Comparison of ENCODE assay signal across 29 cellular contexts in the genomic region with DNA sequence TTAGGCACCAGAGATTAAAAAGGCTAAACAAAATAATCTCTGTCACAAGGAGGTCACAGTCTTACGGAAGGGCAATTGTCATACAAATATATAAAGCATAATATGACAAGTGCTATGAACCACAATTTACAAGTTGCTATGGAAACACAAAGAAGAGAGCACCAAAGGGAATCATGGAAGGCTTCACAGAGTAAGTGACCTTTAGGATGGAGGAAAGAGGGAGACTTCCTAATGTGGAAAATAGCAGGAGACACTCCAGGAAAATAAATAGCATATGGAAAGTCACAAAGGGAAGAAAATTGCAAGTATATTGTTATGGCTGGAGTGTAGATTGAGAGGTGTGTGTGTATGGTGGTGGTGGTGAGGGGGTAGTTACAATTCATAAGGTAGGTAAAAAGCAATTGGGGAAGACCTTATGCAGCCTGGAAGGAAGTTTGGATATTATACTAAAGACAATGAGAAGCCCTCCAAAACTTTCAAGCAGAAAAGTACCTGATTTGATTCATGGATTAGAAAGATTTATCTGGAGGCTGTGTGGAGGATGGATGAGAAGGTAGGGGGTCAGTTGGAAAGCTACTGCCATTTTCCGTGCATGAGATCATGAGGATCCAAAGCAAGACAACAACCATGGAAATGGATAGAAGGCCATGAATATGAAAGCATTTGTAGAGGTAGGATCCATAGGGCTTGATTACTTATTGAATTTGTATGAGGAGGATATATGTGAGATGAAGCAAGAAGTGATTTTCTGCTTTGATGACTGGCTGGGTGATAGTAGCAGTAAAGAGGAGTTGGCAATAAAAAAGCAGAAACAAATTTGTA.
DNase-seq lines count a peak whose midpoint lies in the region; ATAC-seq lines count a peak whose summit lies in the region.
"Had no signal": no experiment of that assay in that cellular context is flagged by ENCODE, and none has a peak within 500 bp of the region (broad histone marks: within the 10 kb centered on the region; RNA-seq: fewer than 3 reads in every experiment).

No MANE protein-coding gene starts in this region.

- H3K4me1 ChIP-seq in CD8-positive, alpha-beta memory T cell (ENCODE audit: insufficient read depth, low read length): peaks cover 15% of the 10 kb centered on the region
- H3K4me1 ChIP-seq: psoas muscle had no signal

- peaks cover 11% of the 10 kb centered on the region for H3K9me3 Mint-ChIP-seq in activated T-cell treated with anti-CD3 and anti-CD28 coated beads, Interleukin-2, amount 50 U/mL, for 24 hours
- no peaks in the 10 kb centered on the region for H3K9me3 Mint-ChIP-seq in CD8-positive, alpha-beta memory T cell
- peaks cover 16% of the 10 kb centered on the region for H3K9me3 Mint-ChIP-seq in activated T-helper 2 cell treated with anti-CD3 and anti-CD28 coated beads, Interferon-gamma antibody, Interleukin-2, Interleukin-4, amounts not matched to agents 10 μg/mL and 5 μg/mL and 100 μg/mL, durations not matched to agents 14 hours and 24 hours and 36 hours
- no peaks in the 10 kb centered on the region for H3K9me3 Mint-ChIP-seq in stimulated activated effector memory CD8-positive, alpha-beta T cell treated with anti-CD3 and anti-CD28 coated beads, Interleukin-12 subunit alpha, Interleukin-12 subunit beta, amount 100 ng/mL, for 72 hours

- H3K27me3 Mint-ChIP-seq in activated T-cell treated with anti-CD3 and anti-CD28 coated beads, Interleukin-2, amount 50 U/mL, for 24 hours: no peaks in the 10 kb centered on the region
- no peaks in the 10 kb centered on the region for H3K27me3 Mint-ChIP-seq in CD8-positive, alpha-beta memory T cell
- no peaks in the 10 kb centered on the region for H3K27me3 Mint-ChIP-seq in activated T-helper 2 cell treated with anti-CD3 and anti-CD28 coated beads, Interferon-gamma antibody, Interleukin-2, Interleukin-4, amounts not matched to agents 10 μg/mL and 5 μg/mL and 100 μg/mL, durations not matched to agents 14 hours and 24 hours and 36 hours (ENCODE audit: low read depth)

- intact Hi-C loops in activated T-helper 2 cell treated with anti-CD3 and anti-CD28 coated beads, Interferon-gamma antibody, Interleukin-2, Interleukin-4, amounts not matched to agents 10 μg/mL and 5 μg/mL and 100 μg/mL, durations not matched to agents 14 hours and 24 hours and 36 hours (cut with micrococcal nuclease): no loop called here

- peaks cover 87% of the 10 kb centered on the region for H3K4me1 Mint-ChIP-seq in activated T-cell treated with anti-CD3 and anti-CD28 coated beads, Interleukin-2, amount 50 U/mL, for 24 hours (ENCODE audit: low read depth)
- peaks cover 21 to 43% (median 42%) of the 10 kb centered on the region in 3 donors for H3K4me1 Mint-ChIP-seq in CD8-positive, alpha-beta memory T cell
- peaks cover 70% of the 10 kb centered on the region for H3K4me1 Mint-ChIP-seq in activated T-helper 2 cell treated with anti-CD3 and anti-CD28 coated beads, Interferon-gamma antibody, Interleukin-2, Interleukin-4, amounts not matched to agents 10 μg/mL and 5 μg/mL and 100 μg/mL, durations not matched to agents 14 hours and 24 hours and 36 hours (ENCODE audit: low read depth)
- peaks cover 56% of the 10 kb centered on the region for H3K4me1 Mint-ChIP-seq in stimulated activated effector memory CD8-positive, alpha-beta T cell treated with anti-CD3 and anti-CD28 coated beads, Interleukin-12 subunit alpha, Interleukin-12 subunit beta, amount 100 ng/mL, for 72 hours

- no peaks in the 10 kb centered on the region for H3K27me3 ChIP-seq in CD8-positive, alpha-beta memory T cell (ENCODE audit: insufficient read depth, low read length, poor library complexity, severe bottlenecking)
- H3K27me3 ChIP-seq: adrenal gland, brain microvascular endothelial cell, heart right ventricle, upper lobe of right lung had no signal

- POLR2A ChIA-PET in CD8-positive, alpha-beta memory T cell (lab: Charles Lee): no interaction called here

- H3K27ac Mint-ChIP-seq in activated T-cell treated with anti-CD3 and anti-CD28 coated beads, Interleukin-2, amount 50 U/mL, for 24 hours: peak overlapping the region; percentile 58
- peak overlapping the region in 5 of 8 donors; percentile 0 to 78 (median 21) for H3K27ac Mint-ChIP-seq in CD8-positive, alpha-beta memory T cell
- peak overlapping the region; percentile 2 for H3K27ac Mint-ChIP-seq in activated T-helper 2 cell treated with anti-CD3 and anti-CD28 coated beads, Interferon-gamma antibody, Interleukin-2, Interleukin-4, amounts not matched to agents 10 μg/mL and 5 μg/mL and 100 μg/mL, durations not matched to agents 14 hours and 24 hours and 36 hours
- peak overlapping the region; percentile 23 for H3K27ac Mint-ChIP-seq in stimulated activated effector memory CD8-positive, alpha-beta T cell treated with anti-CD3 and anti-CD28 coated beads, Interleukin-12 subunit alpha, Interleukin-12 subunit beta, amount 100 ng/mL, for 72 hours

- no peaks in the 10 kb centered on the region for H3K36me3 ChIP-seq in CD8-positive, alpha-beta memory T cell (ENCODE audit: insufficient read depth, low read length)
- H3K36me3 ChIP-seq: adrenal gland, brain microvascular endothelial cell, WERI-Rb-1 had no signal

- H3K9me3 ChIP-seq in CD8-positive, alpha-beta memory T cell (ENCODE audit: low read length): no peaks in the 10 kb centered on the region
- H3K9me3 ChIP-seq: adrenal gland, heart right ventricle, psoas muscle, upper lobe of right lung had no signal

- H3K36me3 Mint-ChIP-seq in activated T-cell treated with anti-CD3 and anti-CD28 coated beads, Interleukin-2, amount 50 U/mL, for 24 hours (ENCODE audit: low read depth): peaks cover 50% of the 10 kb centered on the region
- H3K36me3 Mint-ChIP-seq in CD8-positive, alpha-beta memory T cell: peaks cover 0 to 36% (median 19%) of the 10 kb centered on the region in 3 donors
- H3K36me3 Mint-ChIP-seq in activated T-helper 2 cell treated with anti-CD3 and anti-CD28 coated beads, Interferon-gamma antibody, Interleukin-2, Interleukin-4, amounts not matched to agents 10 μg/mL and 5 μg/mL and 100 μg/mL, durations not matched to agents 14 hours and 24 hours and 36 hours (ENCODE audit: low read depth): peaks cover 71% of the 10 kb centered on the region
- peaks cover 66% of the 10 kb centered on the region for H3K36me3 Mint-ChIP-seq in stimulated activated effector memory CD8-positive, alpha-beta T cell treated with anti-CD3 and anti-CD28 coated beads, Interleukin-12 subunit alpha, Interleukin-12 subunit beta, amount 100 ng/mL, for 72 hours

- CTCF ChIA-PET in CD8-positive, alpha-beta memory T cell (lab: Charles Lee): no interaction called here

- no peak for DNase-seq in activated T-cell treated with anti-CD3 and anti-CD28 coated beads, Interleukin-2, amount 50 U/mL, for 24 hours
- DNase-seq in activated T-cell treated with anti-CD3 and anti-CD28 coated beads, Interleukin-2, amount 50 U/mL, for 1 hour: no peak
- no peak for DNase-seq in CD8-positive, alpha-beta memory T cell
- no peak for DNase-seq in activated T-helper 2 cell treated with anti-CD3 and anti-CD28 coated beads, Interferon-gamma antibody, Interleukin-2, Interleukin-4, amounts not matched to agents 10 μg/mL and 5 μg/mL and 100 μg/mL, durations not matched to agents 14 hours and 24 hours and 36 hours (ENCODE audit: low spot score)
- DNase-seq in stimulated activated effector memory CD8-positive, alpha-beta T cell treated with anti-CD3 and anti-CD28 coated beads, Interleukin-12 subunit alpha, Interleukin-12 subunit beta, amount 100 ng/mL, for 72 hours (ENCODE audit: low spot score in 2 of 2): no peak
- no peak for DNase-seq in HCEC 1CT
- DNase-seq in kidney tubule cell (ENCODE audit: low spot score): no peak
- DNase-seq: activated CD8-positive, alpha-beta memory T cell treated with anti-CD3 and anti-CD28 coated beads for 24 hours; activated T-cell treated with anti-CD3 and anti-CD28 coated beads, Interleukin-2, amount 50 U/mL, for 48 hours; adrenal gland; brain microvascular endothelial cell; effector memory CD4-positive, alpha-beta T cell; foreskin fibroblast; heart right ventricle; IMR-90; NCI-H1105 treated with DMSO at 0.1 percent for 48 hours; NCI-H2081; NCI-H226; NCI-H748 treated with DMSO at 0.1 percent for 48 hours; psoas muscle; stimulated activated CD4-positive, alpha-beta T cell treated with anti-CD3 and anti-CD28 coated beads, Interleukin-15, amount 100 ng/mL, for 24 hours; substantia nigra; T-helper 9 cell; upper lobe of right lung; WERI-Rb-1 had no signal

- no peak overlapping the region for H3K4me3 Mint-ChIP-seq in activated T-cell treated with anti-CD3 and anti-CD28 coated beads, Interleukin-2, amount 50 U/mL, for 24 hours
- H3K4me3 Mint-ChIP-seq in CD8-positive, alpha-beta memory T cell: no peak overlapping the region
- no peak overlapping the region for H3K4me3 Mint-ChIP-seq in activated T-helper 2 cell treated with anti-CD3 and anti-CD28 coated beads, Interferon-gamma antibody, Interleukin-2, Interleukin-4, amounts not matched to agents 10 μg/mL and 5 μg/mL and 100 μg/mL, durations not matched to agents 14 hours and 24 hours and 36 hours (ENCODE audit: low read depth)
- no peak overlapping the region for H3K4me3 Mint-ChIP-seq in stimulated activated effector memory CD8-positive, alpha-beta T cell treated with anti-CD3 and anti-CD28 coated beads, Interleukin-12 subunit alpha, Interleukin-12 subunit beta, amount 100 ng/mL, for 72 hours

- no peak for ATAC-seq in stimulated activated effector memory CD8-positive, alpha-beta T cell treated with anti-CD3 and anti-CD28 coated beads, Interleukin-12 subunit alpha, Interleukin-12 subunit beta, amount 100 ng/mL, for 72 hours
- no peak for ATAC-seq in HG03045 (IDR thresholded peaks at IDR 0.05; ENCODE audit: unreplicated experiment)
- ATAC-seq: HCT116, heart right ventricle, psoas muscle, upper lobe of right lung had no signal

- no peak overlapping the region for H3K4me3 ChIP-seq in CD8-positive, alpha-beta memory T cell (ENCODE audit: low read length)
- H3K4me3 ChIP-seq: adrenal gland, heart right ventricle, psoas muscle, SK-N-MC, upper lobe of right lung had no signal

- no peak overlapping the region for H3K27ac ChIP-seq in CD8-positive, alpha-beta memory T cell (ENCODE audit: low read depth, low read length)
- H3K27ac ChIP-seq: adrenal gland, brain microvascular endothelial cell, psoas muscle, RWPE1, SK-N-MC, upper lobe of right lung, WERI-Rb-1 had no signal

Comparison
In these comparisons a context has a peak if more than half of its experiments do, and no peak if none do; other contexts are left out.
1. H3K27ac Mint-ChIP-seq: peak in every context shown above with its lines; median percentile 58 in activated T-cell treated with anti-CD3 and anti-CD28 coated beads, Interleukin-2, amount 50 U/mL, for 24 hours; 23 in stimulated activated effector memory CD8-positive, alpha-beta T cell treated with anti-CD3 and anti-CD28 coated beads, Interleukin-12 subunit alpha, Interleukin-12 subunit beta, amount 100 ng/mL, for 72 hours; 21 in CD8-positive, alpha-beta memory T cell; 2 in activated T-helper 2 cell treated with anti-CD3 and anti-CD28 coated beads, Interferon-gamma antibody, Interleukin-2, Interleukin-4, amounts not matched to agents 10 μg/mL and 5 μg/mL and 100 μg/mL, durations not matched to agents 14 hours and 24 hours and 36 hours.